1 cellular context compared by ENCODE assay signal in genomic region chr2:200963129-200963917, GRCh38.
A peak's percentile ranks its signal among the peaks of the same experiment; 100 is the strongest.
TF ChIP-seq lines count a peak whose summit lies in the region.

TSS of gene ORC2 (minus strand) at chr2:200963660. CDS start at chr2:200958123, 5,537 bp downstream.

TF ChIP-seq in WTC11, 78 proteins besides CTCF, POLR2A, EP300 and RAD21 (continued from another document and continues in another):
- TF ChIP-seq, protein P1, sequence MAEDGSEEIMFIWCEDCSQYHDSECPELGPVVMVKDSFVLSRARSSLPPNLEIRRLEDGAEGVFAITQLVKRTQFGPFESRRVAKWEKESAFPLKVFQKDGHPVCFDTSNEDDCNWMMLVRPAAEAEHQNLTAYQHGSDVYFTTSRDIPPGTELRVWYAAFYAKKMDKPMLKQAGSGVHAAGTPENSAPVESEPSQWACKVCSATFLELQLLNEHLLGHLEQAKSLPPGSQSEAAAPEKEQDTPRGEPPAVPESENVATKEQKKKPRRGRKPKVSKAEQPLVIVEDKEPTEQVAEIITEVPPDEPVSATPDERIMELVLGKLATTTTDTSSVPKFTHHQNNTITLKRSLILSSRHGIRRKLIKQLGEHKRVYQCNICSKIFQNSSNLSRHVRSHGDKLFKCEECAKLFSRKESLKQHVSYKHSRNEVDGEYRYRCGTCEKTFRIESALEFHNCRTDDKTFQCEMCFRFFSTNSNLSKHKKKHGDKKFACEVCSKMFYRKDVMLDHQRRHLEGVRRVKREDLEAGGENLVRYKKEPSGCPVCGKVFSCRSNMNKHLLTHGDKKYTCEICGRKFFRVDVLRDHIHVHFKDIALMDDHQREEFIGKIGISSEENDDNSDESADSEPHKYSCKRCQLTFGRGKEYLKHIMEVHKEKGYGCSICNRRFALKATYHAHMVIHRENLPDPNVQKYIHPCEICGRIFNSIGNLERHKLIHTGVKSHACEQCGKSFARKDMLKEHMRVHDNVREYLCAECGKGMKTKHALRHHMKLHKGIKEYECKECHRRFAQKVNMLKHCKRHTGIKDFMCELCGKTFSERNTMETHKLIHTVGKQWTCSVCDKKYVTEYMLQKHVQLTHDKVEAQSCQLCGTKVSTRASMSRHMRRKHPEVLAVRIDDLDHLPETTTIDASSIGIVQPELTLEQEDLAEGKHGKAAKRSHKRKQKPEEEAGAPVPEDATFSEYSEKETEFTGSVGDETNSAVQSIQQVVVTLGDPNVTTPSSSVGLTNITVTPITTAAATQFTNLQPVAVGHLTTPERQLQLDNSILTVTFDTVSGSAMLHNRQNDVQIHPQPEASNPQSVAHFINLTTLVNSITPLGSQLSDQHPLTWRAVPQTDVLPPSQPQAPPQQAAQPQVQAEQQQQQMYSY (CRISPR knock-in tag; IDR thresholded peaks at IDR 0.05): peak; percentile 46
- TF ChIP-seq NFATC4 (CRISPR knock-in tag; IDR thresholded peaks at IDR 0.05): no peak
- TF ChIP-seq ZNF423 (CRISPR knock-in tag; IDR thresholded peaks at IDR 0.05): 0 out of 2 replicates have a peak, but pooled peaks have one; percentile 36
- TF ChIP-seq, protein P2, sequence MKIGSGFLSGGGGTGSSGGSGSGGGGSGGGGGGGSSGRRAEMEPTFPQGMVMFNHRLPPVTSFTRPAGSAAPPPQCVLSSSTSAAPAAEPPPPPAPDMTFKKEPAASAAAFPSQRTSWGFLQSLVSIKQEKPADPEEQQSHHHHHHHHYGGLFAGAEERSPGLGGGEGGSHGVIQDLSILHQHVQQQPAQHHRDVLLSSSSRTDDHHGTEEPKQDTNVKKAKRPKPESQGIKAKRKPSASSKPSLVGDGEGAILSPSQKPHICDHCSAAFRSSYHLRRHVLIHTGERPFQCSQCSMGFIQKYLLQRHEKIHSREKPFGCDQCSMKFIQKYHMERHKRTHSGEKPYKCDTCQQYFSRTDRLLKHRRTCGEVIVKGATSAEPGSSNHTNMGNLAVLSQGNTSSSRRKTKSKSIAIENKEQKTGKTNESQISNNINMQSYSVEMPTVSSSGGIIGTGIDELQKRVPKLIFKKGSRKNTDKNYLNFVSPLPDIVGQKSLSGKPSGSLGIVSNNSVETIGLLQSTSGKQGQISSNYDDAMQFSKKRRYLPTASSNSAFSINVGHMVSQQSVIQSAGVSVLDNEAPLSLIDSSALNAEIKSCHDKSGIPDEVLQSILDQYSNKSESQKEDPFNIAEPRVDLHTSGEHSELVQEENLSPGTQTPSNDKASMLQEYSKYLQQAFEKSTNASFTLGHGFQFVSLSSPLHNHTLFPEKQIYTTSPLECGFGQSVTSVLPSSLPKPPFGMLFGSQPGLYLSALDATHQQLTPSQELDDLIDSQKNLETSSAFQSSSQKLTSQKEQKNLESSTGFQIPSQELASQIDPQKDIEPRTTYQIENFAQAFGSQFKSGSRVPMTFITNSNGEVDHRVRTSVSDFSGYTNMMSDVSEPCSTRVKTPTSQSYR (CRISPR knock-in tag; IDR thresholded peaks at IDR 0.05): 0 out of 2 replicates have a peak, but pooled peaks have one; percentile 50
- no peak for TF ChIP-seq OVOL2 (CRISPR knock-in tag; IDR thresholded peaks at IDR 0.05; ENCODE audit: borderline replicate concordance)
- no peak for TF ChIP-seq ATF3 (CRISPR knock-in tag; conservative IDR thresholded peaks at IDR 0.05)
- TF ChIP-seq ZNF532 (CRISPR knock-in tag; IDR thresholded peaks at IDR 0.05; ENCODE audit: borderline replicate concordance): no peak
- peak; percentile 86; the same call in 1 of the 2 replicates for TF ChIP-seq KAT7 (CRISPR knock-in tag; IDR thresholded peaks at IDR 0.05; ENCODE audit: borderline replicate concordance)
- no peak for TF ChIP-seq GTF2I (CRISPR knock-in tag; conservative IDR thresholded peaks at IDR 0.05)
- TF ChIP-seq, protein P3, sequence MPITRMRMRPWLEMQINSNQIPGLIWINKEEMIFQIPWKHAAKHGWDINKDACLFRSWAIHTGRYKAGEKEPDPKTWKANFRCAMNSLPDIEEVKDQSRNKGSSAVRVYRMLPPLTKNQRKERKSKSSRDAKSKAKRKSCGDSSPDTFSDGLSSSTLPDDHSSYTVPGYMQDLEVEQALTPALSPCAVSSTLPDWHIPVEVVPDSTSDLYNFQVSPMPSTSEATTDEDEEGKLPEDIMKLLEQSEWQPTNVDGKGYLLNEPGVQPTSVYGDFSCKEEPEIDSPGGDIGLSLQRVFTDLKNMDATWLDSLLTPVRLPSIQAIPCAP (CRISPR knock-in tag; IDR thresholded peaks at IDR 0.05): peak; percentile 68; the same call in 1 of the 2 replicates
- TF ChIP-seq, protein P4, sequence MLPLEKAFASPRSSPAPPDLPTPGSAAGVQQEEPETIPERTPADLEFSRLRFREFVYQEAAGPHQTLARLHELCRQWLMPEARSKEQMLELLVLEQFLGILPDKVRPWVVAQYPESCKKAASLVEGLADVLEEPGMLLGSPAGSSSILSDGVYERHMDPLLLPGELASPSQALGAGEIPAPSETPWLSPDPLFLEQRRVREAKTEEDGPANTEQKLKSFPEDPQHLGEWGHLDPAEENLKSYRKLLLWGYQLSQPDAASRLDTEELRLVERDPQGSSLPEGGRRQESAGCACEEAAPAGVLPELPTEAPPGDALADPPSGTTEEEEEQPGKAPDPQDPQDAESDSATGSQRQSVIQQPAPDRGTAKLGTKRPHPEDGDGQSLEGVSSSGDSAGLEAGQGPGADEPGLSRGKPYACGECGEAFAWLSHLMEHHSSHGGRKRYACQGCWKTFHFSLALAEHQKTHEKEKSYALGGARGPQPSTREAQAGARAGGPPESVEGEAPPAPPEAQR (CRISPR knock-in tag; IDR thresholded peaks at IDR 0.05): no peak
- TF ChIP-seq NR2C2 (CRISPR knock-in tag; IDR thresholded peaks at IDR 0.05): no peak
- TF ChIP-seq ZNF121 (CRISPR knock-in tag; IDR thresholded peaks at IDR 0.05): no peak
- TF ChIP-seq TEAD1 (CRISPR knock-in tag; IDR thresholded peaks at IDR 0.05): peak; percentile 79
- TF ChIP-seq CREB1 (CRISPR knock-in tag; IDR thresholded peaks at IDR 0.05): 0 out of 2 replicates have a peak, but pooled peaks have one; percentile 36
- TF ChIP-seq FOXP1 (CRISPR knock-in tag; IDR thresholded peaks at IDR 0.05; ENCODE audit: borderline replicate concordance): peak; percentile 96
- TF ChIP-seq ZNF671 (CRISPR knock-in tag; IDR thresholded peaks at IDR 0.05): no peak
- peak; percentile 42; the same call in 1 of the 2 replicates for TF ChIP-seq MLX (CRISPR knock-in tag; IDR thresholded peaks at IDR 0.05)
- TF ChIP-seq ZNF219 (CRISPR knock-in tag; IDR thresholded peaks at IDR 0.05; ENCODE audit: borderline replicate concordance): peak; percentile 85; the same call in 1 of the 2 replicates
- no peak for TF ChIP-seq JUN (CRISPR knock-in tag; IDR thresholded peaks at IDR 0.05)
- TF ChIP-seq SOX15 (CRISPR knock-in tag; IDR thresholded peaks at IDR 0.05): no peak
- TF ChIP-seq, protein P5, sequence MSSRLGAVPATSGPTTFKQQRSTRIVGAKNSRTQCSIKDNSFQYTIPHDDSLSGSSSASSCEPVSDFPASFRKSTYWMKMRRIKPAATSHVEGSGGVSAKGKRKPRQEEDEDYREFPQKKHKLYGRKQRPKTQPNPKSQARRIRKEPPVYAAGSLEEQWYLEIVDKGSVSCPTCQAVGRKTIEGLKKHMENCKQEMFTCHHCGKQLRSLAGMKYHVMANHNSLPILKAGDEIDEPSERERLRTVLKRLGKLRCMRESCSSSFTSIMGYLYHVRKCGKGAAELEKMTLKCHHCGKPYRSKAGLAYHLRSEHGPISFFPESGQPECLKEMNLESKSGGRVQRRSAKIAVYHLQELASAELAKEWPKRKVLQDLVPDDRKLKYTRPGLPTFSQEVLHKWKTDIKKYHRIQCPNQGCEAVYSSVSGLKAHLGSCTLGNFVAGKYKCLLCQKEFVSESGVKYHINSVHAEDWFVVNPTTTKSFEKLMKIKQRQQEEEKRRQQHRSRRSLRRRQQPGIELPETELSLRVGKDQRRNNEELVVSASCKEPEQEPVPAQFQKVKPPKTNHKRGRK (CRISPR knock-in tag; IDR thresholded peaks at IDR 0.05; ENCODE audit: borderline replicate concordance): no peak
- TF ChIP-seq FOXK1 (CRISPR knock-in tag; IDR thresholded peaks at IDR 0.05): peak; percentile 60; the same call in 1 of the 2 replicates
- TF ChIP-seq GABPB1 (CRISPR knock-in tag; IDR thresholded peaks at IDR 0.05): peak; percentile 22
- peak; percentile 94 for TF ChIP-seq SP1 (CRISPR knock-in tag; conservative IDR thresholded peaks at IDR 0.05)
- no peak for TF ChIP-seq NR3C1 (CRISPR knock-in tag; conservative IDR thresholded peaks at IDR 0.05; ENCODE audit: low read depth)
- TF ChIP-seq, protein P6, sequence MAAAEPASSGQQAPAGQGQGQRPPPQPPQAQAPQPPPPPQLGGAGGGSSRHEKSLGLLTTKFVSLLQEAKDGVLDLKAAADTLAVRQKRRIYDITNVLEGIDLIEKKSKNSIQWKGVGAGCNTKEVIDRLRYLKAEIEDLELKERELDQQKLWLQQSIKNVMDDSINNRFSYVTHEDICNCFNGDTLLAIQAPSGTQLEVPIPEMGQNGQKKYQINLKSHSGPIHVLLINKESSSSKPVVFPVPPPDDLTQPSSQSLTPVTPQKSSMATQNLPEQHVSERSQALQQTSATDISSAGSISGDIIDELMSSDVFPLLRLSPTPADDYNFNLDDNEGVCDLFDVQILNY (CRISPR knock-in tag; IDR thresholded peaks at IDR 0.05): peak; percentile 89
- no peak for TF ChIP-seq GRHL2 (CRISPR knock-in tag; IDR thresholded peaks at IDR 0.05; ENCODE audit: insufficient replicate concordance, severe bottlenecking)
- peak; percentile 100 for TF ChIP-seq ETV6 (CRISPR knock-in tag; IDR thresholded peaks at IDR 0.05)
- peak; percentile 92 for TF ChIP-seq SMAD4 (CRISPR knock-in tag; IDR thresholded peaks at IDR 0.05)
- TF ChIP-seq ELF4 (CRISPR knock-in tag; IDR thresholded peaks at IDR 0.05; ENCODE audit: low read depth): no peak
- no peak for TF ChIP-seq ZNF232 (CRISPR knock-in tag; IDR thresholded peaks at IDR 0.05)
- TF ChIP-seq SMAD3 (CRISPR knock-in tag; IDR thresholded peaks at IDR 0.05; ENCODE audit: borderline replicate concordance): no peak
- peak; percentile 57; the same call in 1 of the 2 replicates for TF ChIP-seq RELA (CRISPR knock-in tag; IDR thresholded peaks at IDR 0.05; ENCODE audit: borderline replicate concordance)
- peak; percentile 91; the same call in 1 of the 2 replicates for TF ChIP-seq TP53 (CRISPR knock-in tag; IDR thresholded peaks at IDR 0.05)
- TF ChIP-seq ZBTB21 (CRISPR knock-in tag; IDR thresholded peaks at IDR 0.05; ENCODE audit: borderline replicate concordance): peak; percentile 70
- TF ChIP-seq MXD4 (CRISPR knock-in tag; IDR thresholded peaks at IDR 0.05; ENCODE audit: borderline replicate concordance): no peak
- TF ChIP-seq, protein P7, sequence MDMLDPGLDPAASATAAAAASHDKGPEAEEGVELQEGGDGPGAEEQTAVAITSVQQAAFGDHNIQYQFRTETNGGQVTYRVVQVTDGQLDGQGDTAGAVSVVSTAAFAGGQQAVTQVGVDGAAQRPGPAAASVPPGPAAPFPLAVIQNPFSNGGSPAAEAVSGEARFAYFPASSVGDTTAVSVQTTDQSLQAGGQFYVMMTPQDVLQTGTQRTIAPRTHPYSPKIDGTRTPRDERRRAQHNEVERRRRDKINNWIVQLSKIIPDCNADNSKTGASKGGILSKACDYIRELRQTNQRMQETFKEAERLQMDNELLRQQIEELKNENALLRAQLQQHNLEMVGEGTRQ (CRISPR knock-in tag; IDR thresholded peaks at IDR 0.05): peak; percentile 32; the same call in 1 of the 2 replicates
- no peak; the same call in 1 of the 2 replicates for TF ChIP-seq ATF1 (CRISPR knock-in tag; IDR thresholded peaks at IDR 0.05)
- TF ChIP-seq FOXP4 (CRISPR knock-in tag; IDR thresholded peaks at IDR 0.05): peak; percentile 88; the same call in 1 of the 2 replicates
- no peak for TF ChIP-seq EMX1 (CRISPR knock-in tag; IDR thresholded peaks at IDR 0.05)
